In the genomic region with DNA sequence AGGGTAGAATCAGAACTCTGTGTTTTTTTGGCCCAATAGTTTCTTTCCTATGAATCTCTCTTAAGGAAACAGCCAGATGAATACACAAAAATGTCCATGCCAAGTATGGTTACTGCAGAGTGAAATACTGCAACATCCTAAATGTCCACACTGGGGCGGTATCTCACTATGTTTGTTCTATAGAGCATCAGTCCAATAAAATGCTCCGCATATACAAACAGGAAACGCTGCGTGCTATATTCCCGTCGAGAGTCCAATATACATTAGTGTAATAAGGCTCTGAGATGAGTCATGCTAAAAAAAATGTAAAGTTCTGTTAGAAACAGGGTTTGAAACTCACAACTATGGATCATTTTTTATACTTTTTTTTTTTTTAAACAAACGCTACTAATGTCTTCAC, we compare ENCODE assay signal across 8 cellular contexts.
DNase-seq lines count a peak whose midpoint lies in the region; ATAC-seq, FAIRE-seq and TF ChIP-seq lines count a peak whose summit lies in the region.

No MANE protein-coding gene starts in this region.

- intact Hi-C loops in heart left ventricle (cut with DNase I) (loop anchor here in 8 of 10 donors (1.0 to 5.0 kb wide), 4 partner anchors 656 to 701 kb away; no protein-coding TSS in a partner anchor), Right ventricle myocardium superior (cut with DNase I) (loop anchor here (10.0 kb wide), 1 partner anchor 659 kb away; no protein-coding TSS in a partner anchor)

- H3K4me3 ChIP-seq in heart left ventricle (no peak overlapping the region), HAP-1 (no peak overlapping the region), WI38 (ENCODE audit: low read depth, low read length) (no peak overlapping the region), small intestine (ENCODE audit: low read depth in 1 of 2, low read length in 2 of 2) (no peak overlapping the region)

- FAIRE-seq in small intestine (lab: Jason Lieb, UNC) = no peak

- H3K27ac ChIP-seq in heart left ventricle = no peak overlapping the region
- H3K27ac ChIP-seq in foreskin keratinocyte = no peak overlapping the region
- no peak overlapping the region for H3K27ac ChIP-seq in small intestine (ENCODE audit: low read depth in 1 of 2, low read length in 1 of 2)

- peaks cover 0 to 57% (median 0%) of the 10 kb centered on the region in 9 donors for H3K27me3 ChIP-seq in heart left ventricle
- H3K27me3 ChIP-seq in HAP-1 (ENCODE audit: low read depth) = no peaks in the 10 kb centered on the region; the same call in 1 of the 2 replicates
- H3K27me3 ChIP-seq in foreskin keratinocyte = no peaks in the 10 kb centered on the region
- peaks cover 0 to 3% of the 10 kb centered on the region in 2 donors for H3K27me3 ChIP-seq in small intestine (ENCODE audit: control insufficient read depth in 2 of 2, insufficient read depth in 2 of 2, low read length in 2 of 2)

- TF ChIP-seq POLR2A in heart left ventricle (IDR thresholded peaks at IDR 0.05) = no peak

- TF ChIP-seq CTCF in heart left ventricle (IDR thresholded peaks at IDR 0.05) (peak; percentile 20 to 56 (median 40)), WI38 (IDR thresholded peaks at IDR 0.05; ENCODE audit: low read depth, low read length) (peak; percentile 27; the same call in 1 of the 2 replicates), foreskin keratinocyte (conservative IDR thresholded peaks at IDR 0.05) (peak; percentile 66)

- H3K36me3 ChIP-seq in heart left ventricle (no peaks in the 10 kb centered on the region), HAP-1 (replicated peaks) (no peaks in the 10 kb centered on the region), small intestine (ENCODE audit: control insufficient read depth in 2 of 2, insufficient read depth in 2 of 2, low read length in 2 of 2) (no peaks in the 10 kb centered on the region)

- ATAC-seq in heart left ventricle (peak in 1 of 4 donors; percentile 60), Right ventricle myocardium superior (ENCODE audit: poor library complexity) (no peak), foreskin keratinocyte (peak; percentile 84), HG03439 (IDR thresholded peaks at IDR 0.05; ENCODE audit: unreplicated experiment) (no peak)

- H3K4me1 ChIP-seq in heart left ventricle (no peaks in the 10 kb centered on the region), HAP-1 (no peaks in the 10 kb centered on the region), foreskin keratinocyte (no peaks in the 10 kb centered on the region), small intestine (ENCODE audit: control insufficient read depth in 2 of 2, insufficient read depth in 1 of 2, low read depth in 1 of 2, low read length in 1 of 2) (no peaks in the 10 kb centered on the region)

- DNase-seq in heart left ventricle (no peak), Right ventricle myocardium superior (no peak), HAP-1 (ENCODE audit: low spot score in 2 of 2) (peak; percentile 69 to 77), NCI-H1694 (lab: John Stamatoyannopoulos, UW) (peak; percentile 70), foreskin keratinocyte (peak in 1 of 2 donors; percentile 26), small intestine (peak; percentile 50)

- WGBS in heart left ventricle, 4 donors = 6 to 14% (median 9%) methylated on average over 7 of the region's 7 CpGs
- WGBS in small intestine, 3 donors = 3 to 6% (median 4%) methylated on average over 7 of the region's 7 CpGs

- in situ Hi-C loops in HAP-1 (cut with MboI; ENCODE audit: low sequenced_read_pairs) = no loop called here

- H3K9me3 ChIP-seq in heart left ventricle = no peaks in the 10 kb centered on the region
- no peaks in the 10 kb centered on the region for H3K9me3 ChIP-seq in HAP-1
- no peaks in the 10 kb centered on the region for H3K9me3 ChIP-seq in small intestine (ENCODE audit: control insufficient read depth, low read depth)

Comparison
In these comparisons a context has a peak if more than half of its experiments do, and no peak if none do; other contexts are left out.
1. DNase-seq: peak in HAP-1 (2 of 2), NCI-H1694 (single experiment) and small intestine (single experiment); none in heart left ventricle (0 of 5) and Right ventricle myocardium superior (single experiment).
2. Peak in every context shown above with its lines, with median percentiles within 50 percentile points of each other: CTCF ChIP-seq.